Comparison of ENCODE assay signal across 11 cellular contexts in the genomic region with DNA sequence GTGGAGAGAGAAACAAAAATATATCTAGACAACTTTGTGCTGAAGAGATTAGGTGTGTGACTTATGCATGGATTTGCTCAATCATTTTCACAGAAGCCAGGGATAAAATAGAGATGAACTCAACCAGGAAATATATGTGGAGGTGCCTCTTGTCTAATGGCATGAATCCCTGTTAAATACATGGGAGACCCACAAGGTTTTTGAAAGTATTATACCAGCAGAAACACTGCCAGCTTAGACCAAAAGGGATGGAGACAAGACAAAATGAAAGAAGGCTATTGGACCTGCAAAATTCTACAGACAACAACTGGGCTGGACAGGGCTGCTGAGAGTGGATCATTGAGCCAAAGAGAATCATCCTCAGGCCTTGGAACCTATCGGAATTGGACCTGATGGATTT.
"Had no signal": no experiment of that assay in that cellular context is flagged by ENCODE, and none has a peak within 500 bp of the region (broad histone marks: within the 10 kb centered on the region; RNA-seq: fewer than 3 reads in every experiment).

No MANE protein-coding gene starts in this region.

- FAIRE-seq: H1, H54 had no signal

- H2AFZ ChIP-seq: GM23248, GM23338 had no signal

- H3K9ac ChIP-seq: GM23248 had no signal

- H3K27ac ChIP-seq: GM23248 had no signal

- H3K4me1 ChIP-seq: HAP-1 had no signal

- ATAC-seq: GM23338, HCT116 had no signal

- H3K4me3 ChIP-seq: GM23248, GM23338, HAP-1 had no signal

- DNase-seq: GM23248, GOT3, H7, H9, HCEC 1CT, HFFc6 had no signal

- H3K4me2 ChIP-seq: GM23338 had no signal

- H3K36me3 ChIP-seq: HAP-1 had no signal
